ENCODE assay signal across 14 cellular contexts in the genomic region with DNA sequence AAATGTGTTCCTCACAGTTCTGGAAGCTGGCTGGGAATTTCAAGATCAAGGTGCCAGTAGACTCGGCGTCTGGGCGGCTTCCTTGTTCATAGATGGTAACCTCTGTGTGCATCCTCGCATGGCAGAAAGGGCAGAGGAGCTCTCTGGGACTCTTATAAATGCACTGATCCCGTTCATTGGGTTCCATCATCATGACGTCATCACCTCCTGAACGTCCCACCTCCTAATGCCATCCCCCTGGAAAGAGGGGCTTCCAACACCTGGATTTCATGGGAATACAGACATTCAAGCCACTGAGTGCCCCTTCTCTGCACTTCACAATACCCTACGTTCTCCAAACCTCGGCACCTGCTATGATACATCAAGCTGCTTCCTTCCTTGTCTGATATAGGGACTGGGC. TPM values are rescaled to one million over a fixed set of nuclear protein-coding genes. Genes with fewer than 3 reads are reported as not detected.
"Had no signal": no experiment of that assay in that cellular context is flagged by ENCODE, and none has a peak within 500 bp of the region (broad histone marks: within the 10 kb centered on the region; RNA-seq: fewer than 3 reads in every experiment).

No MANE protein-coding gene starts in this region.

- H3K4me1 Mint-ChIP-seq: immature natural killer cell, natural killer cell had no signal

- H3K4me3 ChIP-seq: lower lobe of right lung, tibial artery had no signal

- H3K4me1 ChIP-seq: lower lobe of right lung had no signal

- H3K9me3 Mint-ChIP-seq: activated naive CD4-positive, alpha-beta T cell treated with anti-CD3 and anti-CD28 coated beads, Interleukin-2, amount 50 U/mL, for 72 hours; immature natural killer cell; natural killer cell had no signal

- H3K36me3 ChIP-seq: lower lobe of right lung, tibial artery, WERI-Rb-1 had no signal

- H3K27me3 ChIP-seq: tibial artery had no signal

- DNase-seq: activated CD4-positive, alpha-beta T cell treated with anti-CD3 and anti-CD28 coated beads for 1 hour; activated gamma-delta T cell; caudate nucleus; erythroblast; immature natural killer cell; left colon; lower lobe of right lung; natural killer cell; stimulated activated naive CD4-positive, alpha-beta T cell; tibial artery; WERI-Rb-1 had no signal

- H3K4me3 Mint-ChIP-seq: immature natural killer cell, natural killer cell had no signal

- H3K9me3 ChIP-seq: lower lobe of right lung, tibial artery had no signal

- H3K27ac Mint-ChIP-seq: activated naive CD4-positive, alpha-beta T cell treated with anti-CD3 and anti-CD28 coated beads, Interleukin-2, amount 50 U/mL, for 72 hours; immature natural killer cell; natural killer cell had no signal

- H3K27ac ChIP-seq: lower lobe of right lung, tibial artery, WERI-Rb-1 had no signal

- ATAC-seq: activated naive CD4-positive, alpha-beta T cell treated with anti-CD3 and anti-CD28 coated beads, Interleukin-2, amount 50 U/mL, for 72 hours; left colon; lower lobe of right lung; natural killer cell had no signal

RNA-seq across cellular contexts. Expression of a gene that starts 37.5 kb away (rescaled TPM):
- total RNA-seq: activated CD8-positive, alpha-beta memory T cell treated with anti-CD3 and anti-CD28 coated beads for 36 hours; activated naive CD4-positive, alpha-beta T cell treated with anti-CD3 and anti-CD28 coated beads, Interleukin-2, amount 50 U/mL, for 72 hours; natural killer cell; T-helper 2 cell treated with Interferon-gamma antibody and Interleukin-4, amounts not matched to agents 100 ng/mL and 5 ng/mL, for 36 hours had no signal
